39 cellular contexts compared by ENCODE assay signal in genomic region chr11:5250777-5251176, GRCh38. TPM values are rescaled to one million over a fixed set of nuclear protein-coding genes. Genes with fewer than 3 reads are reported as not detected.
"Had no signal": no experiment of that assay in that cellular context is flagged by ENCODE, and none has a peak within 500 bp of the region (broad histone marks: within the 10 kb centered on the region; RNA-seq: fewer than 3 reads in every experiment).

No MANE protein-coding gene starts in this region.

- DNase-seq: Kasumi-1, MG63, MM.1S, MV-4-11, NCI-H1048, NCI-H1092, NCI-H1092 treated with DMSO at 0.1 percent for 48 hours, NCI-H1105, NCI-H1105 treated with DMSO at 0.1 percent for 48 hours, NCI-H1417, NCI-H1417 treated with DMSO at 0.1 percent for 48 hours, NCI-H1436, NCI-H1436 treated with DMSO at 0.1 percent for 48 hours, NCI-H146, NCI-H1694, NCI-H1694 treated with DMSO at 0.1 percent for 48 hours, NCI-H187, NCI-H187 treated with DMSO at 0.1 percent for 48 hours, NCI-H1930, NCI-H2029, NCI-H2029 treated with DMSO at 0.1 percent for 48 hours, NCI-H2081, NCI-H2081 treated with DMSO at 0.1 percent for 48 hours, NCI-H2107, NCI-H2171, NCI-H2171 treated with DMSO at 0.1 percent for 48 hours, NCI-H2227 treated with DMSO at 0.1 percent for 48 hours, NCI-H226, NCI-H345, NCI-H446, NCI-H446 treated with DMSO at 0.1 percent for 48 hours, NCI-H510A, NCI-H510A treated with DMSO at 0.1 percent for 48 hours, NCI-H524, NCI-H524 treated with DMSO at 0.1 percent for 48 hours had no signal

- H3K4me3 ChIP-seq: MG63 had no signal

- H3K9me3 ChIP-seq: MG63 had no signal

- H3K27me3 ChIP-seq: MG63 had no signal

- H3K36me3 ChIP-seq: MG63 had no signal

RNA-seq across cellular contexts. Expression of gene HBG1, which starts 1.1 kb away (rescaled TPM):
- total RNA-seq: LHCN-M2, M059J, MCF 10A, NCI-H460 had no signal

RNA-seq across cellular contexts. Expression of gene HBG2, which starts 3.8 kb away (rescaled TPM):
- total RNA-seq: LHCN-M2, M059J, MCF 10A, NCI-H460 had no signal

RNA-seq across cellular contexts. Expression of gene HBD, which starts 16.5 kb away (rescaled TPM):
- total RNA-seq: LHCN-M2, MCF 10A, NCI-H460 had no signal

RNA-seq across cellular contexts. Expression of gene HBE1, which starts 19.0 kb away (rescaled TPM):
- total RNA-seq: LHCN-M2, MCF 10A had no signal

RNA-seq across cellular contexts. Expression of gene HBB, which starts 23.9 kb away (rescaled TPM):
- total RNA-seq: LHCN-M2, M059J, MCF 10A, NCI-H460 had no signal
